Comparison of ENCODE assay signal across 15 cellular contexts in genomic region chr1:115492880-115493279, GRCh38.
DNase-seq lines count a peak whose midpoint lies in the region; ATAC-seq and TF ChIP-seq lines count a peak whose summit lies in the region.
"Had no signal": no experiment of that assay in that cellular context is flagged by ENCODE, and none has a peak within 500 bp of the region (broad histone marks: within the 10 kb centered on the region; RNA-seq: fewer than 3 reads in every experiment).

No MANE protein-coding gene starts in this region.

- no peaks in the 10 kb centered on the region for H3K27me3 Mint-ChIP-seq in progenitor cell of endocrine pancreas
- H3K27me3 Mint-ChIP-seq: naive B cell had no signal

- DNase-seq in GM03348 (ENCODE audit: low spot score) (peak; percentile 82), RPMI7951 (ENCODE audit: low read depth) (peak; percentile 79), fibroblast of mammary gland (ENCODE audit: low read depth) (peak; percentile 66), progenitor cell of endocrine pancreas (ENCODE audit: low spot score, unreplicated experiment) (no peak)
- DNase-seq: activated effector memory CD4-positive, alpha-beta T cell treated with anti-CD3 and anti-CD28 coated beads, Interleukin-2, amount 50 U/mL, for 16 hours; left cardiac atrium; naive B cell; NCI-H1048; stimulated activated CD4-positive, alpha-beta T cell treated with anti-CD3 and anti-CD28 coated beads, Interleukin-1b, Interleukin-23, amount 100 ng/mL, for 48 hours had no signal

- H3K36me3 Mint-ChIP-seq in progenitor cell of endocrine pancreas (ENCODE audit: insufficient read depth), result no peaks in the 10 kb centered on the region
- H3K36me3 Mint-ChIP-seq: naive B cell had no signal

- H3K27ac Mint-ChIP-seq in progenitor cell of endocrine pancreas, result peak overlapping the region; percentile 12
- H3K27ac Mint-ChIP-seq: naive B cell had no signal

- ATAC-seq in HG03521 (IDR thresholded peaks at IDR 0.05; ENCODE audit: unreplicated experiment), result no peak
- no peak for ATAC-seq in GM19351 (IDR thresholded peaks at IDR 0.05; ENCODE audit: unreplicated experiment)
- no peak for ATAC-seq in HG03432 (IDR thresholded peaks at IDR 0.05; ENCODE audit: unreplicated experiment)
- ATAC-seq in GM21526 (IDR thresholded peaks at IDR 0.05; ENCODE audit: low FRiP score, unreplicated experiment), result no peak
- ATAC-seq: left cardiac atrium had no signal

- H3K4me3 Mint-ChIP-seq in progenitor cell of endocrine pancreas (ENCODE audit: low read depth), result no peak overlapping the region
- H3K4me3 Mint-ChIP-seq: naive B cell had no signal

- TF ChIP-seq CTCF in fibroblast of mammary gland (conservative IDR thresholded peaks at IDR 0.05; ENCODE audit: control insufficient read depth, insufficient read depth, low read depth, low read length) (no peak), progenitor cell of endocrine pancreas (IDR thresholded peaks at IDR 0.05; ENCODE audit: unreplicated experiment) (no peak)

- H3K9me3 Mint-ChIP-seq in progenitor cell of endocrine pancreas (ENCODE audit: low read depth), result peaks cover 3% of the 10 kb centered on the region

- H3K4me3 ChIP-seq in fibroblast of mammary gland (ENCODE audit: control insufficient read depth, low read depth, low read length), result no peak overlapping the region
- H3K4me3 ChIP-seq: BLaER1 treated with 17β-estradiol and CSF1 and Interleukin-3, amounts not matched to agents 10 nM and 100 nM; right atrium auricular region had no signal

- no peaks in the 10 kb centered on the region for H3K4me1 Mint-ChIP-seq in progenitor cell of endocrine pancreas (ENCODE audit: low read depth)
- H3K4me1 Mint-ChIP-seq: naive B cell had no signal
